Comparison of ENCODE assay signal across 16 cellular contexts in genomic region chr9:137138058-137138697, GRCh38. TPM values are rescaled to one million over a fixed set of nuclear protein-coding genes. Genes with fewer than 3 reads are reported as not detected.
DNase-seq lines count a peak whose midpoint lies in the region; ATAC-seq, FAIRE-seq and TF ChIP-seq lines count a peak whose summit lies in the region.
"Had no signal": no experiment of that assay in that cellular context is flagged by ENCODE, and none has a peak within 500 bp of the region (broad histone marks: within the 10 kb centered on the region; RNA-seq: fewer than 3 reads in every experiment).

No MANE protein-coding gene starts in this region.

- peaks cover 33 to 70% of the 10 kb centered on the region in 2 experiments for H3K27me3 ChIP-seq in HepG2 (ENCODE audit: control insufficient read depth in 1 of 2, insufficient read depth in 2 of 2, low read length in 2 of 2)
- H3K27me3 ChIP-seq in right lobe of liver: peaks cover 0 to 10% of the 10 kb centered on the region in 2 donors
- peaks cover 67% of the 10 kb centered on the region for H3K27me3 ChIP-seq in upper lobe of right lung

- H4K20me1 ChIP-seq in HepG2 (ENCODE audit: insufficient read depth, low read length): no peaks in the 10 kb centered on the region

- H3K9me3 ChIP-seq in HepG2 (ENCODE audit: low read length): no peaks in the 10 kb centered on the region
- H3K9me3 ChIP-seq in right lobe of liver: no peaks in the 10 kb centered on the region
- no peaks in the 10 kb centered on the region for H3K9me3 ChIP-seq in upper lobe of right lung
- H3K9me3 ChIP-seq: gastroesophageal sphincter had no signal

- ATAC-seq in HepG2 (no peak), right lobe of liver (no peak), upper lobe of right lung (no peak)

- TF ChIP-seq RAD21 in HepG2 (CRISPR knock-in tag; IDR thresholded peaks at IDR 0.05): no peak

- no TSS peak for BruUV-seq in HepG2 (replicated peaks; lab: Mats Ljungman, UMichigan)

- DNase-seq in HepG2 (ENCODE audit: low spot score): no peak
- no peak for DNase-seq in right lobe of liver
- peak; percentile 88 for DNase-seq in NCI-H2227 (lab: John Stamatoyannopoulos, UW; ENCODE audit: unreplicated experiment)
- DNase-seq in upper lobe of right lung: peak; percentile 53
- no peak for DNase-seq in COLO829 (ENCODE audit: low spot score)
- DNase-seq in SIG-M5 (lab: John Stamatoyannopoulos, UW): no peak
- no peak for DNase-seq in activated CD4-positive, alpha-beta T cell treated with anti-CD3 and anti-CD28 coated beads, Interleukin-2, amount 50 U/mL, for 1 hour
- DNase-seq: activated CD4-positive, alpha-beta T cell treated with anti-CD3 and anti-CD28 coated beads for 48 hours; activated naive CD4-positive, alpha-beta T cell treated with anti-CD3 and anti-CD28 coated beads, Interleukin-2, amount 50 U/mL, for 16 hours; NCI-H2029 treated with DMSO at 0.1 percent for 48 hours had no signal

- no peak overlapping the region for H3K4me3 ChIP-seq in HepG2 (replicated peaks in 1 of 3; ENCODE audit: insufficient read depth in 1 of 3, low read depth in 2 of 3, low read length in 3 of 3)
- H3K4me3 ChIP-seq in right lobe of liver: no peak overlapping the region
- H3K4me3 ChIP-seq in upper lobe of right lung: no peak overlapping the region
- H3K4me3 ChIP-seq: lung had no signal

- H3K79me2 ChIP-seq in HepG2 (ENCODE audit: insufficient read depth, low read length): no peaks in the 10 kb centered on the region

- no peak for TF ChIP-seq POLR2A in HepG2 (IDR thresholded peaks at IDR 0.05; ENCODE audit: insufficient read depth in 1 of 2, low read depth in 2 of 2, low read length in 2 of 2)
- TF ChIP-seq POLR2A in right lobe of liver (IDR thresholded peaks at IDR 0.05): no peak

- intact Hi-C loops in HepG2 (cut with micrococcal nuclease; ENCODE audit: unreplicated experiment): no loop called here
- intact Hi-C loops in right lobe of liver (cut with DNase I): no loop called here
- intact Hi-C loops in upper lobe of right lung (cut with DNase I): no loop called here

- no peaks in the 10 kb centered on the region for H3K36me3 ChIP-seq in HepG2 (replicated peaks in 1 of 2; ENCODE audit: control insufficient read depth in 1 of 2, insufficient read depth in 2 of 2, low read length in 2 of 2)
- no peaks in the 10 kb centered on the region for H3K36me3 ChIP-seq in right lobe of liver
- no peaks in the 10 kb centered on the region for H3K36me3 ChIP-seq in upper lobe of right lung
- H3K36me3 ChIP-seq: gastroesophageal sphincter had no signal

- no peak overlapping the region for H3K27ac ChIP-seq in HepG2 (ENCODE audit: extremely low read length, insufficient read depth, low read length)
- H3K27ac ChIP-seq in right lobe of liver: no peak overlapping the region
- peak overlapping the region; percentile 39 for H3K27ac ChIP-seq in cingulate gyrus (ENCODE audit: low read depth, low read length)
- H3K27ac ChIP-seq in upper lobe of right lung: no peak overlapping the region
- H3K27ac ChIP-seq: gastroesophageal sphincter, HL-60 had no signal

- H2AFZ ChIP-seq in HepG2 (ENCODE audit: low read length): no peak overlapping the region

- CTCF ChIA-PET in HepG2 (lab: Yijun Ruan, JAX; ENCODE audit: low intra/inter-chr PET ratio, low total read pairs): no interaction called here

- no peak for FAIRE-seq in HepG2 (lab: Jason Lieb, UNC)
- FAIRE-seq: GM12891 had no signal

- no peak for TF ChIP-seq EP300 in HepG2 (IDR thresholded peaks at IDR 0.05; ENCODE audit: low read depth in 2 of 2, low read length in 2 of 2)
- no peak for TF ChIP-seq EP300 in HepG2 (CRISPR knock-in tag; IDR thresholded peaks at IDR 0.05; ENCODE audit: borderline replicate concordance)

- in situ Hi-C loops in HepG2 (cut with HindIII; ENCODE audit: extremely low pct_ligation_motif_present, low pct_unique_long_range_greater_than_20kb): no loop called here

- no peak for TF ChIP-seq CTCF in HepG2 (CRISPR knock-in tag; IDR thresholded peaks at IDR 0.05)
- no peak for TF ChIP-seq CTCF in right lobe of liver (IDR thresholded peaks at IDR 0.05)
- no peak for TF ChIP-seq CTCF in upper lobe of right lung (IDR thresholded peaks at IDR 0.05)

- no peak overlapping the region for H3K9ac ChIP-seq in HepG2 (ENCODE audit: insufficient read depth, low read depth, low read length)

- WGBS in HepG2 (ENCODE audit: low lambda C conversion rate): 26% methylated on average over 15 of the region's 24 CpGs
- 8% methylated on average over 13 of the region's 24 CpGs for WGBS in right lobe of liver (ENCODE audit: insufficient coverage, low coverage, low lambda C conversion rate, missing lambda C conversion rate)

- H3K4me1 ChIP-seq in HepG2 (ENCODE audit: insufficient read depth, low read length) (no peaks in the 10 kb centered on the region), right lobe of liver (no peaks in the 10 kb centered on the region), upper lobe of right lung (no peaks in the 10 kb centered on the region)

- POLR2A ChIA-PET in HepG2 (lab: Yijun Ruan, JAX): interaction anchor here (3.3 kb wide), 1 partner anchor 8 kb away, joined by 11 read pairs; no protein-coding TSS in a partner anchor

- no peak overlapping the region for H3K4me2 ChIP-seq in HepG2 (ENCODE audit: low read depth, low read length)

RNA-seq across cellular contexts. Expression of gene GRIN1, which starts 0.8 kb away (rescaled TPM):
- total RNA-seq in HepG2 (2016; rRNA removed; fragmentation: Illumina TruSeq; extraction: Trizol) (not detected in 2 replicates), right lobe of liver (not detected), upper lobe of right lung (0.64 TPM)
- total RNA-seq in HepG2 (2016; cell fraction: cytosol; rRNA removed; fragmentation: Illumina TruSeq; extraction: Trizol; ENCODE audit: low read depth): not detected in 2 replicates
- total RNA-seq in HepG2 (2016; cell fraction: insoluble cytoplasmic fraction; rRNA removed; fragmentation: Illumina TruSeq; extraction: Trizol): not detected in 2 replicates
- not detected in 2 replicates for total RNA-seq in HepG2 (2016; cell fraction: membrane; rRNA removed; fragmentation: Illumina TruSeq; extraction: Trizol)
- total RNA-seq in HepG2 (2016; cell fraction: nucleus; rRNA removed; fragmentation: Illumina TruSeq; extraction: Trizol): 0.09 TPM in 1 of 2 replicates, not detected in the other
- 0.05 and 0.13 TPM in 2 replicates for polyA plus RNA-seq in HepG2 (2011; rRNA removed)
- 0.04 and 0.16 TPM in 2 replicates for polyA plus RNA-seq in HepG2 (2011; cell fraction: cytosol; rRNA removed)
- 0.64 and 1.3 TPM in 2 replicates for polyA plus RNA-seq in HepG2 (2011; cell fraction: nucleus; rRNA removed)
- polyA plus RNA-seq in HepG2 (2012): 0.32 and 0.40 TPM in 2 replicates
- not detected in 2 replicates for polyA plus RNA-seq in HepG2 (2016; cell fraction: cytosol; fragmentation: Illumina TruSeq; extraction: Trizol; ENCODE audit: low read depth)
- not detected in 2 replicates for polyA plus RNA-seq in HepG2 (2016; cell fraction: insoluble cytoplasmic fraction; fragmentation: Illumina TruSeq; extraction: Trizol; ENCODE audit: low read depth)
- polyA plus RNA-seq in HepG2 (2016; cell fraction: membrane; fragmentation: Illumina TruSeq; extraction: Trizol; ENCODE audit: low read depth): not detected in 2 replicates
- polyA plus RNA-seq in HepG2 (2016; cell fraction: nucleus; fragmentation: Illumina TruSeq; extraction: Trizol; ENCODE audit: insufficient read depth, low read depth): not detected in 2 replicates
- 0.05 and 0.06 TPM in 2 replicates for polyA minus RNA-seq in HepG2 (2011; rRNA and poly(A)+ RNA removed; ENCODE audit: low replicate concordance)
- not detected in 2 replicates for polyA minus RNA-seq in HepG2 (2011; cell fraction: cytosol; rRNA and poly(A)+ RNA removed)
- polyA minus RNA-seq in HepG2 (2011; cell fraction: nucleus; rRNA and poly(A)+ RNA removed): 0.39 TPM in 1 of 2 replicates, not detected in the other
- total RNA-seq: CD4-positive, alpha-beta memory T cell had no signal
- polyA plus RNA-seq: CD4-positive, alpha-beta memory T cell had no signal

RNA-seq across cellular contexts. Expression of gene DPP7, which starts 23.6 kb away (rescaled TPM):
- total RNA-seq in HepG2 (2016; rRNA removed; fragmentation: Illumina TruSeq; extraction: Trizol) (0.66 and 1.2 TPM in 2 replicates), right lobe of liver (10 to 100 TPM; 62.2 to 86.2 (median 66.2) TPM), upper lobe of right lung (183 TPM)
- 0.91 and 1.4 TPM in 2 replicates for total RNA-seq in HepG2 (2016; cell fraction: cytosol; rRNA removed; fragmentation: Illumina TruSeq; extraction: Trizol; ENCODE audit: low read depth)
- total RNA-seq in HepG2 (2016; cell fraction: insoluble cytoplasmic fraction; rRNA removed; fragmentation: Illumina TruSeq; extraction: Trizol): 0.65 and 0.95 TPM in 2 replicates
- 0.83 TPM in 2 replicates for total RNA-seq in HepG2 (2016; cell fraction: membrane; rRNA removed; fragmentation: Illumina TruSeq; extraction: Trizol)
- 0.97 and 1.4 TPM in 2 replicates for total RNA-seq in HepG2 (2016; cell fraction: nucleus; rRNA removed; fragmentation: Illumina TruSeq; extraction: Trizol)
- 4.5 and 6.5 TPM in 2 replicates for polyA plus RNA-seq in HepG2 (2011; rRNA removed)
- 1.9 and 3.2 TPM in 2 replicates for polyA plus RNA-seq in HepG2 (2011; cell fraction: cytosol; rRNA removed)
- polyA plus RNA-seq in HepG2 (2011; cell fraction: nucleus; rRNA removed): 28.6 and 38.6 TPM in 2 replicates
- 3.1 and 4.5 TPM in 2 replicates for polyA plus RNA-seq in HepG2 (2012)
- polyA plus RNA-seq in HepG2 (2016; cell fraction: cytosol; fragmentation: Illumina TruSeq; extraction: Trizol; ENCODE audit: low read depth): 0.95 and 1.3 TPM in 2 replicates
- 0.72 and 1.0 TPM in 2 replicates for polyA plus RNA-seq in HepG2 (2016; cell fraction: insoluble cytoplasmic fraction; fragmentation: Illumina TruSeq; extraction: Trizol; ENCODE audit: low read depth)
- polyA plus RNA-seq in HepG2 (2016; cell fraction: membrane; fragmentation: Illumina TruSeq; extraction: Trizol; ENCODE audit: low read depth): 0.70 and 0.74 TPM in 2 replicates
- polyA plus RNA-seq in HepG2 (2016; cell fraction: nucleus; fragmentation: Illumina TruSeq; extraction: Trizol; ENCODE audit: insufficient read depth, low read depth): 4.6 and 5.3 TPM in 2 replicates
- polyA minus RNA-seq in HepG2 (2011; rRNA and poly(A)+ RNA removed; ENCODE audit: low replicate concordance): 3.4 and 95.8 TPM in 2 replicates
- 1.5 and 1.6 TPM in 2 replicates for polyA minus RNA-seq in HepG2 (2011; cell fraction: cytosol; rRNA and poly(A)+ RNA removed)
- polyA minus RNA-seq in HepG2 (2011; cell fraction: nucleus; rRNA and poly(A)+ RNA removed): 1.9 and 2.3 TPM in 2 replicates

RNA-seq across cellular contexts. Expression of gene LRRC26, which starts 31.7 kb away (rescaled TPM):
- total RNA-seq in HepG2 (2016; rRNA removed; fragmentation: Illumina TruSeq; extraction: Trizol): not detected in 2 replicates
- not detected in 2 replicates for total RNA-seq in HepG2 (2016; cell fraction: cytosol; rRNA removed; fragmentation: Illumina TruSeq; extraction: Trizol; ENCODE audit: low read depth)
- not detected in 2 replicates for total RNA-seq in HepG2 (2016; cell fraction: insoluble cytoplasmic fraction; rRNA removed; fragmentation: Illumina TruSeq; extraction: Trizol)
- total RNA-seq in HepG2 (2016; cell fraction: membrane; rRNA removed; fragmentation: Illumina TruSeq; extraction: Trizol): not detected in 2 replicates
- total RNA-seq in HepG2 (2016; cell fraction: nucleus; rRNA removed; fragmentation: Illumina TruSeq; extraction: Trizol): not detected in 2 replicates
- polyA plus RNA-seq in HepG2 (2011; rRNA removed): not detected in 2 replicates
- polyA plus RNA-seq in HepG2 (2011; cell fraction: cytosol; rRNA removed): 0.09 TPM in 1 of 2 replicates, not detected in the other
- polyA plus RNA-seq in HepG2 (2011; cell fraction: nucleus; rRNA removed): 0.18 and 0.26 TPM in 2 replicates
- polyA plus RNA-seq in HepG2 (2012): not detected in 2 replicates
- not detected in 2 replicates for polyA plus RNA-seq in HepG2 (2016; cell fraction: cytosol; fragmentation: Illumina TruSeq; extraction: Trizol; ENCODE audit: low read depth)
- not detected in 2 replicates for polyA plus RNA-seq in HepG2 (2016; cell fraction: insoluble cytoplasmic fraction; fragmentation: Illumina TruSeq; extraction: Trizol; ENCODE audit: low read depth)
- polyA plus RNA-seq in HepG2 (2016; cell fraction: membrane; fragmentation: Illumina TruSeq; extraction: Trizol; ENCODE audit: low read depth): not detected in 2 replicates
- polyA plus RNA-seq in HepG2 (2016; cell fraction: nucleus; fragmentation: Illumina TruSeq; extraction: Trizol; ENCODE audit: insufficient read depth, low read depth): not detected in 2 replicates
- 0.21 TPM in 1 of 2 replicates, not detected in the other for polyA minus RNA-seq in HepG2 (2011; rRNA and poly(A)+ RNA removed; ENCODE audit: low replicate concordance)
- not detected in 2 replicates for polyA minus RNA-seq in HepG2 (2011; cell fraction: cytosol; rRNA and poly(A)+ RNA removed)
- not detected in 2 replicates for polyA minus RNA-seq in HepG2 (2011; cell fraction: nucleus; rRNA and poly(A)+ RNA removed)
- total RNA-seq in right lobe of liver: under 1 TPM in 2 of 6 experiments, not detected in 4; 0.17 to 0.18 TPM
- total RNA-seq in upper lobe of right lung: not detected
- total RNA-seq: CD4-positive, alpha-beta memory T cell had no signal
- polyA plus RNA-seq: CD4-positive, alpha-beta memory T cell had no signal

RNA-seq across cellular contexts. Expression of gene TMEM210, which starts 33.7 kb away (rescaled TPM):
- total RNA-seq in HepG2 (2016; rRNA removed; fragmentation: Illumina TruSeq; extraction: Trizol) (not detected in 2 replicates), right lobe of liver (not detected), upper lobe of right lung (not detected)
- total RNA-seq in HepG2 (2016; cell fraction: cytosol; rRNA removed; fragmentation: Illumina TruSeq; extraction: Trizol; ENCODE audit: low read depth): not detected in 2 replicates
- not detected in 2 replicates for total RNA-seq in HepG2 (2016; cell fraction: insoluble cytoplasmic fraction; rRNA removed; fragmentation: Illumina TruSeq; extraction: Trizol)
- not detected in 2 replicates for total RNA-seq in HepG2 (2016; cell fraction: membrane; rRNA removed; fragmentation: Illumina TruSeq; extraction: Trizol)
- not detected in 2 replicates for total RNA-seq in HepG2 (2016; cell fraction: nucleus; rRNA removed; fragmentation: Illumina TruSeq; extraction: Trizol)
- not detected in 2 replicates for polyA plus RNA-seq in HepG2 (2011; rRNA removed)
- polyA plus RNA-seq in HepG2 (2011; cell fraction: cytosol; rRNA removed): not detected in 2 replicates
- not detected in 2 replicates for polyA plus RNA-seq in HepG2 (2011; cell fraction: nucleus; rRNA removed)
- polyA plus RNA-seq in HepG2 (2012): not detected in 2 replicates
- not detected in 2 replicates for polyA plus RNA-seq in HepG2 (2016; cell fraction: cytosol; fragmentation: Illumina TruSeq; extraction: Trizol; ENCODE audit: low read depth)
- not detected in 2 replicates for polyA plus RNA-seq in HepG2 (2016; cell fraction: insoluble cytoplasmic fraction; fragmentation: Illumina TruSeq; extraction: Trizol; ENCODE audit: low read depth)
- not detected in 2 replicates for polyA plus RNA-seq in HepG2 (2016; cell fraction: membrane; fragmentation: Illumina TruSeq; extraction: Trizol; ENCODE audit: low read depth)
- not detected in 2 replicates for polyA plus RNA-seq in HepG2 (2016; cell fraction: nucleus; fragmentation: Illumina TruSeq; extraction: Trizol; ENCODE audit: insufficient read depth, low read depth)
- polyA minus RNA-seq in HepG2 (2011; rRNA and poly(A)+ RNA removed; ENCODE audit: low replicate concordance): 0.19 TPM in 1 of 2 replicates, not detected in the other
- not detected in 2 replicates for polyA minus RNA-seq in HepG2 (2011; cell fraction: cytosol; rRNA and poly(A)+ RNA removed)
- not detected in 2 replicates for polyA minus RNA-seq in HepG2 (2011; cell fraction: nucleus; rRNA and poly(A)+ RNA removed)
- total RNA-seq: CD4-positive, alpha-beta memory T cell; gastroesophageal sphincter; lung had no signal
- polyA plus RNA-seq: CD4-positive, alpha-beta memory T cell; lung had no signal

RNA-seq across cellular contexts. Expression of gene ANAPC2, which starts 50.2 kb away (rescaled TPM):
- 7.4 and 12.3 TPM in 2 replicates for total RNA-seq in HepG2 (2016; rRNA removed; fragmentation: Illumina TruSeq; extraction: Trizol)
- total RNA-seq in HepG2 (2016; cell fraction: cytosol; rRNA removed; fragmentation: Illumina TruSeq; extraction: Trizol; ENCODE audit: low read depth): 22.4 and 23.5 TPM in 2 replicates
- 6.6 and 15.0 TPM in 2 replicates for total RNA-seq in HepG2 (2016; cell fraction: insoluble cytoplasmic fraction; rRNA removed; fragmentation: Illumina TruSeq; extraction: Trizol)
- 6.3 and 6.7 TPM in 2 replicates for total RNA-seq in HepG2 (2016; cell fraction: membrane; rRNA removed; fragmentation: Illumina TruSeq; extraction: Trizol)
- 17.6 and 21.6 TPM in 2 replicates for total RNA-seq in HepG2 (2016; cell fraction: nucleus; rRNA removed; fragmentation: Illumina TruSeq; extraction: Trizol)
- polyA plus RNA-seq in HepG2 (2011; rRNA removed): 15.4 and 21.6 TPM in 2 replicates
- polyA plus RNA-seq in HepG2 (2011; cell fraction: cytosol; rRNA removed): 5.4 and 9.8 TPM in 2 replicates
- 144 and 175 TPM in 2 replicates for polyA plus RNA-seq in HepG2 (2011; cell fraction: nucleus; rRNA removed)
- polyA plus RNA-seq in HepG2 (2012): 13.6 and 16.6 TPM in 2 replicates
- 2.4 and 3.3 TPM in 2 replicates for polyA plus RNA-seq in HepG2 (2016; cell fraction: cytosol; fragmentation: Illumina TruSeq; extraction: Trizol; ENCODE audit: low read depth)
- polyA plus RNA-seq in HepG2 (2016; cell fraction: insoluble cytoplasmic fraction; fragmentation: Illumina TruSeq; extraction: Trizol; ENCODE audit: low read depth): 11.2 and 14.3 TPM in 2 replicates
- polyA plus RNA-seq in HepG2 (2016; cell fraction: membrane; fragmentation: Illumina TruSeq; extraction: Trizol; ENCODE audit: low read depth): 4.1 TPM in 2 replicates
- 64.9 and 72.0 TPM in 2 replicates for polyA plus RNA-seq in HepG2 (2016; cell fraction: nucleus; fragmentation: Illumina TruSeq; extraction: Trizol; ENCODE audit: insufficient read depth, low read depth)
- polyA minus RNA-seq in HepG2 (2011; rRNA and poly(A)+ RNA removed; ENCODE audit: low replicate concordance): 27.3 and 55.4 TPM in 2 replicates
- polyA minus RNA-seq in HepG2 (2011; cell fraction: cytosol; rRNA and poly(A)+ RNA removed): 14.7 and 17.5 TPM in 2 replicates
- polyA minus RNA-seq in HepG2 (2011; cell fraction: nucleus; rRNA and poly(A)+ RNA removed): 33.0 and 36.8 TPM in 2 replicates
- total RNA-seq in right lobe of liver: 10 to 100 TPM; 16.1 to 36.5 (median 27.9) TPM
- total RNA-seq in upper lobe of right lung: 51.4 TPM

Comparison
In these comparisons a context has a peak if more than half of its experiments do, and no peak if none do; other contexts are left out.
1. RNA of gene DPP7, which starts 23.6 kb away (total RNA-seq): 183 TPM in upper lobe of right lung (single experiment) and 62.2 to 86.2 TPM in right lobe of liver; 0.65 to 1.4 TPM in HepG2; every median in the first group is over 10 times any median in the second.
2. DNase-seq: peak in NCI-H2227 (single experiment) and upper lobe of right lung (single experiment); none in HepG2 (single experiment), right lobe of liver (0 of 3), COLO829 (single experiment), SIG-M5 (single experiment) and activated CD4-positive, alpha-beta T cell treated with anti-CD3 and anti-CD28 coated beads, Interleukin-2, amount 50 U/mL, for 1 hour (single experiment).